ENCODE assay signal across 1 cellular context in genomic region chr2:60352491-60353405, GRCh38.
TF ChIP-seq lines count a peak whose summit lies in the region.

No MANE protein-coding gene starts in this region.

TF ChIP-seq in GM23338, 12 proteins besides CTCF, POLR2A, EP300 and RAD21 (continued from another document):
- TF ChIP-seq ZNF462 (CRISPR knock-in tag; IDR thresholded peaks at IDR 0.05), result no peak
- TF ChIP-seq JUNB (IDR thresholded peaks at IDR 0.05; ENCODE audit: unreplicated experiment), result no peak
- no peak for TF ChIP-seq POLR2AphosphoS5 (IDR thresholded peaks at IDR 0.05; ENCODE audit: low read depth)
- TF ChIP-seq NANOG (IDR thresholded peaks at IDR 0.05; ENCODE audit: borderline replicate concordance), result no peak
TF ChIP-seq in GM23338: peak in this region for 0.
